In genomic region chr1:21931171-21932093, GRCh38 we compare ENCODE assay signal across 1 cellular context.
TF ChIP-seq lines count a peak whose summit lies in the region.

No MANE protein-coding gene starts in this region.

TF ChIP-seq in HepG2, 621 proteins besides CTCF, POLR2A, EP300 and RAD21 (continued from another document and continues in another):
- TF ChIP-seq, protein P1, sequence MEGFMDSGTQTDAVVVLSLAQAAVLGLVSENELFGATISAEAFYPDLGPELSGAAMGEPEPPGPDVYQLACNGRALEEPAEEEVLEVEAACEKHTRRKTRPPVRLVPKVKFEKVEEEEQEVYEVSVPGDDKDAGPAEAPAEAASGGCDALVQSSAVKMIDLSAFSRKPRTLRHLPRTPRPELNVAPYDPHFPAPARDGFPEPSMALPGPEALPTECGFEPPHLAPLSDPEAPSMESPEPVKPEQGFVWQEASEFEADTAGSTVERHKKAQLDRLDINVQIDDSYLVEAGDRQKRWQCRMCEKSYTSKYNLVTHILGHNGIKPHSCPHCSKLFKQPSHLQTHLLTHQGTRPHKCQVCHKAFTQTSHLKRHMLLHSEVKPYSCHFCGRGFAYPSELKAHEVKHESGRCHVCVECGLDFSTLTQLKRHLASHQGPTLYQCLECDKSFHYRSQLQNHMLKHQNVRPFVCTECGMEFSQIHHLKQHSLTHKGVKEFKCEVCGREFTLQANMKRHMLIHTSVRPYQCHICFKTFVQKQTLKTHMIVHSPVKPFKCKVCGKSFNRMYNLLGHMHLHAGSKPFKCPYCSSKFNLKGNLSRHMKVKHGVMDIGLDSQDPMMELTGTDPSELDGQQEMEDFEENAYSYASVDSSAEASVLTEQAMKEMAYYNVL (CRISPR knock-in tag; IDR thresholded peaks at IDR 0.05; ENCODE audit: borderline replicate concordance) = 0 out of 2 replicates have a peak, but pooled peaks have one; percentile 45
- 0 out of 2 replicates have a peak, but pooled peaks have one; percentile 27 for TF ChIP-seq ERF (CRISPR knock-in tag; IDR thresholded peaks at IDR 0.05)
- 0 out of 2 replicates have a peak, but pooled peaks have one; percentile 23 for TF ChIP-seq DNMT3B (CRISPR knock-in tag; conservative IDR thresholded peaks at IDR 0.05)
- TF ChIP-seq ZNF34 (CRISPR knock-in tag; IDR thresholded peaks at IDR 0.05; ENCODE audit: borderline replicate concordance) = 0 out of 2 replicates have a peak, but pooled peaks have one; percentile 39
- TF ChIP-seq AGO2 (optimal IDR thresholded peaks at IDR 0.05; ENCODE audit: low read depth, low read length) = peak; percentile 66
- TF ChIP-seq ZNF629 (CRISPR knock-in tag; conservative IDR thresholded peaks at IDR 0.05) = 0 out of 2 replicates have a peak, but pooled peaks have one; percentile 14
- peak; percentile 90; the same call in 1 of the 2 replicates for TF ChIP-seq TFAP4 (IDR thresholded peaks at IDR 0.05; ENCODE audit: borderline replicate concordance, low read depth)
- TF ChIP-seq ETV5 (CRISPR knock-in tag; IDR thresholded peaks at IDR 0.05; ENCODE audit: borderline replicate concordance) = peak; percentile 89
- TF ChIP-seq MXI1 (IDR thresholded peaks at IDR 0.05; ENCODE audit: borderline replicate concordance, low read depth, low read length) = peak; percentile 15; the same call in 1 of the 3 replicates
- TF ChIP-seq, protein P2, sequence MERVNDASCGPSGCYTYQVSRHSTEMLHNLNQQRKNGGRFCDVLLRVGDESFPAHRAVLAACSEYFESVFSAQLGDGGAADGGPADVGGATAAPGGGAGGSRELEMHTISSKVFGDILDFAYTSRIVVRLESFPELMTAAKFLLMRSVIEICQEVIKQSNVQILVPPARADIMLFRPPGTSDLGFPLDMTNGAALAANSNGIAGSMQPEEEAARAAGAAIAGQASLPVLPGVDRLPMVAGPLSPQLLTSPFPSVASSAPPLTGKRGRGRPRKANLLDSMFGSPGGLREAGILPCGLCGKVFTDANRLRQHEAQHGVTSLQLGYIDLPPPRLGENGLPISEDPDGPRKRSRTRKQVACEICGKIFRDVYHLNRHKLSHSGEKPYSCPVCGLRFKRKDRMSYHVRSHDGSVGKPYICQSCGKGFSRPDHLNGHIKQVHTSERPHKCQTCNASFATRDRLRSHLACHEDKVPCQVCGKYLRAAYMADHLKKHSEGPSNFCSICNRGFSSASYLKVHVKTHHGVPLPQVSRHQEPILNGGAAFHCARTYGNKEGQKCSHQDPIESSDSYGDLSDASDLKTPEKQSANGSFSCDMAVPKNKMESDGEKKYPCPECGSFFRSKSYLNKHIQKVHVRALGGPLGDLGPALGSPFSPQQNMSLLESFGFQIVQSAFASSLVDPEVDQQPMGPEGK (CRISPR knock-in tag; IDR thresholded peaks at IDR 0.05) = peak; percentile 93
- TF ChIP-seq, protein P3, sequence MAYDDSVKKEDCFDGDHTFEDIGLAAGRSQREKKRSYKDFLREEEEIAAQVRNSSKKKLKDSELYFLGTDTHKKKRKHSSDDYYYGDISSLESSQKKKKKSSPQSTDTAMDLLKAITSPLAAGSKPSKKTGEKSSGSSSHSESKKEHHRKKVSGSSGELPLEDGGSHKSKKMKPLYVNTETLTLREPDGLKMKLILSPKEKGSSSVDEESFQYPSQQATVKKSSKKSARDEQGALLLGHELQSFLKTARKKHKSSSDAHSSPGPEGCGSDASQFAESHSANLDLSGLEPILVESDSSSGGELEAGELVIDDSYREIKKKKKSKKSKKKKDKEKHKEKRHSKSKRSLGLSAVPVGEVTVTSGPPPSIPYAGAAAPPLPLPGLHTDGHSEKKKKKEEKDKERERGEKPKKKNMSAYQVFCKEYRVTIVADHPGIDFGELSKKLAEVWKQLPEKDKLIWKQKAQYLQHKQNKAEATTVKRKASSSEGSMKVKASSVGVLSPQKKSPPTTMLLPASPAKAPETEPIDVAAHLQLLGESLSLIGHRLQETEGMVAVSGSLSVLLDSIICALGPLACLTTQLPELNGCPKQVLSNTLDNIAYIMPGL (CRISPR knock-in tag; IDR thresholded peaks at IDR 0.05; ENCODE audit: borderline replicate concordance in 1 of 2, low read depth in 1 of 2) = peak; percentile 26 to 58; a peak in 2 of 4 replicates
- peak; percentile 79 for TF ChIP-seq SALL1 (CRISPR knock-in tag; IDR thresholded peaks at IDR 0.05)
- TF ChIP-seq RAD51 (IDR thresholded peaks at IDR 0.05; ENCODE audit: borderline replicate concordance) = no peak
- peak; percentile 83 for TF ChIP-seq HDAC2 (CRISPR knock-in tag; IDR thresholded peaks at IDR 0.05)
- TF ChIP-seq HOXA3 (CRISPR knock-in tag; IDR thresholded peaks at IDR 0.05) = peak; percentile 66
- TF ChIP-seq FOSL1 (CRISPR knock-in tag; IDR thresholded peaks at IDR 0.05; ENCODE audit: borderline replicate concordance) = peak; percentile 15; the same call in 1 of the 2 replicates
- TF ChIP-seq PHF8 (CRISPR knock-in tag; IDR thresholded peaks at IDR 0.05) = peak; percentile 31; the same call in 1 of the 2 replicates
- TF ChIP-seq ZSCAN29 (CRISPR knock-in tag; conservative IDR thresholded peaks at IDR 0.05) = peak; percentile 49; the same call in 1 of the 2 replicates
- peak; percentile 68; the same call in 1 of the 2 replicates for TF ChIP-seq ARID4A (CRISPR knock-in tag; IDR thresholded peaks at IDR 0.05; ENCODE audit: borderline replicate concordance)
- peak; percentile 82 for TF ChIP-seq HNF1B (CRISPR knock-in tag; IDR thresholded peaks at IDR 0.05)
- peak; percentile 81 for TF ChIP-seq ZBTB7B (CRISPR knock-in tag; IDR thresholded peaks at IDR 0.05)
- no peak for TF ChIP-seq ZFAT (CRISPR knock-in tag; conservative IDR thresholded peaks at IDR 0.05)
- no peak for TF ChIP-seq ZNF253 (CRISPR knock-in tag; IDR thresholded peaks at IDR 0.05; ENCODE audit: borderline replicate concordance)
- TF ChIP-seq TEAD3 (CRISPR knock-in tag; optimal IDR thresholded peaks at IDR 0.05; ENCODE audit: borderline replicate concordance) = peak; percentile 98
- 0 out of 2 replicates have a peak, but pooled peaks have one; percentile 16 for TF ChIP-seq TP53 (CRISPR knock-in tag; conservative IDR thresholded peaks at IDR 0.05)
- 0 out of 2 replicates have a peak, but pooled peaks have one; percentile 19 for TF ChIP-seq CAMTA2 (CRISPR knock-in tag; IDR thresholded peaks at IDR 0.05; ENCODE audit: borderline replicate concordance)
- peak; percentile 28; the same call in 1 of the 2 replicates for TF ChIP-seq NR2F2 (IDR thresholded peaks at IDR 0.05; ENCODE audit: borderline replicate concordance, low read depth)
- 0 out of 2 replicates have a peak, but pooled peaks have one; percentile 48 for TF ChIP-seq ZBTB3 (CRISPR knock-in tag; IDR thresholded peaks at IDR 0.05; ENCODE audit: borderline replicate concordance, low read depth)
- TF ChIP-seq FOXA3 (CRISPR knock-in tag; IDR thresholded peaks at IDR 0.05) = peak; percentile 94
- no peak for TF ChIP-seq ATF7 (IDR thresholded peaks at IDR 0.05)
- peak; percentile 82 for TF ChIP-seq ATF7 (CRISPR knock-in tag; IDR thresholded peaks at IDR 0.05)
- no peak for TF ChIP-seq ZNF816 (CRISPR knock-in tag; IDR thresholded peaks at IDR 0.05; ENCODE audit: borderline replicate concordance)
- TF ChIP-seq ZNF343 (CRISPR knock-in tag; IDR thresholded peaks at IDR 0.05) = no peak
- no peak for TF ChIP-seq ATM (IDR thresholded peaks at IDR 0.05; ENCODE audit: borderline replicate concordance)
- TF ChIP-seq GATAD2A (CRISPR knock-in tag; IDR thresholded peaks at IDR 0.05) = peak; percentile 77; the same call in 1 of the 2 replicates
- TF ChIP-seq MTF1 (CRISPR knock-in tag; IDR thresholded peaks at IDR 0.05) = no peak
- TF ChIP-seq HNF4G (IDR thresholded peaks at IDR 0.05; ENCODE audit: borderline replicate concordance, low read depth, low read length) = 0 out of 2 replicates have a peak, but pooled peaks have one; percentile 19
- no peak for TF ChIP-seq HNF4G (CRISPR knock-in tag; IDR thresholded peaks at IDR 0.05; ENCODE audit: borderline replicate concordance, low read depth)
- TF ChIP-seq, protein P4, sequence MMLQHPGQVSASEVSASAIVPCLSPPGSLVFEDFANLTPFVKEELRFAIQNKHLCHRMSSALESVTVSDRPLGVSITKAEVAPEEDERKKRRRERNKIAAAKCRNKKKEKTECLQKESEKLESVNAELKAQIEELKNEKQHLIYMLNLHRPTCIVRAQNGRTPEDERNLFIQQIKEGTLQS (CRISPR knock-in tag; IDR thresholded peaks at IDR 0.05) = peak; percentile 95
- no peak for TF ChIP-seq ZNF430 (CRISPR knock-in tag; IDR thresholded peaks at IDR 0.05)
- peak; percentile 74; the same call in 1 of the 2 replicates for TF ChIP-seq PRDM10 (CRISPR knock-in tag; IDR thresholded peaks at IDR 0.05; ENCODE audit: low read depth)
- TF ChIP-seq HNF4A (CRISPR knock-in tag; IDR thresholded peaks at IDR 0.05) = peak; percentile 53
- TF ChIP-seq GTF3A (CRISPR knock-in tag; conservative IDR thresholded peaks at IDR 0.05) = 0 out of 2 replicates have a peak, but pooled peaks have one; percentile 61
- TF ChIP-seq, protein P5, sequence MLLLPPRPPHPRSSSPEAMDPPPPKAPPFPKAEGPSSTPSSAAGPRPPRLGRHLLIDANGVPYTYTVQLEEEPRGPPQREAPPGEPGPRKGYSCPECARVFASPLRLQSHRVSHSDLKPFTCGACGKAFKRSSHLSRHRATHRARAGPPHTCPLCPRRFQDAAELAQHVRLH (CRISPR knock-in tag; IDR thresholded peaks at IDR 0.05; ENCODE audit: borderline replicate concordance, low read depth) = peak; percentile 87; the same call in 1 of the 2 replicates
- no peak for TF ChIP-seq FOXP1 (IDR thresholded peaks at IDR 0.05)
- no peak for TF ChIP-seq FOXP1 (CRISPR knock-in tag; IDR thresholded peaks at IDR 0.05)
- peak; percentile 33; the same call in 1 of the 2 replicates for TF ChIP-seq CREB1 (IDR thresholded peaks at IDR 0.05)
- TF ChIP-seq CREB1 (CRISPR knock-in tag; IDR thresholded peaks at IDR 0.05) = peak; percentile 58; the same call in 1 of the 2 replicates
- TF ChIP-seq CREM (IDR thresholded peaks at IDR 0.05) = peak; percentile 54; the same call in 1 of the 2 replicates
- no peak for TF ChIP-seq CREM (CRISPR knock-in tag; IDR thresholded peaks at IDR 0.05)
